Comparison of ENCODE assay signal across 8 cellular contexts in genomic region chr20:956330-956951, GRCh38. TPM values are rescaled to one million over a fixed set of nuclear protein-coding genes. Genes with fewer than 3 reads are reported as not detected.
DNase-seq lines count a peak whose midpoint lies in the region; ATAC-seq and TF ChIP-seq lines count a peak whose summit lies in the region.

No MANE protein-coding gene starts in this region.

- H3K27me3 ChIP-seq in Peyer's patch (no peaks in the 10 kb centered on the region), neutrophil (peaks cover 47% of the 10 kb centered on the region)

- no peaks in the 10 kb centered on the region for H3K9me3 Mint-ChIP-seq in activated T-helper 1 cell treated with anti-CD3 and anti-CD28 coated beads, Interleukin-12 subunit alpha, Interleukin-12 subunit beta, Interleukin-2, Interleukin-4 antibody, amounts not matched to agents 30 ng/mL and 10 ng/mL and 1 ng/mL, durations not matched to agents 14 hours and 24 hours and 36 hours

- no peak overlapping the region for H3K4me3 Mint-ChIP-seq in activated T-helper 1 cell treated with anti-CD3 and anti-CD28 coated beads, Interleukin-12 subunit alpha, Interleukin-12 subunit beta, Interleukin-2, Interleukin-4 antibody, amounts not matched to agents 30 ng/mL and 10 ng/mL and 1 ng/mL, durations not matched to agents 14 hours and 24 hours and 36 hours

- H3K4me1 ChIP-seq in Peyer's patch, result peaks cover 0 to 4% (median 0%) of the 10 kb centered on the region in 4 donors
- H3K4me1 ChIP-seq in neutrophil (ENCODE audit: control insufficient read depth in 1 of 2, insufficient read depth in 1 of 2, low read depth in 1 of 2, low read length in 1 of 2), result no peaks in the 10 kb centered on the region

- TF ChIP-seq CTCF in GM12864 (IDR thresholded peaks at IDR 0.05; ENCODE audit: low read depth, low read length, missing control alignments), result peak; percentile 98
- TF ChIP-seq CTCF in Peyer's patch (IDR thresholded peaks at IDR 0.05), result peak; percentile 77 to 98 (median 95)
- TF ChIP-seq CTCF in fibroblast of the aortic adventitia (IDR thresholded peaks at IDR 0.05; ENCODE audit: insufficient read depth, low read length), result peak; percentile 98
- TF ChIP-seq CTCF in neutrophil (IDR thresholded peaks at IDR 0.05), result peak; percentile 96

- H3K27me3 Mint-ChIP-seq in activated T-helper 1 cell treated with anti-CD3 and anti-CD28 coated beads, Interleukin-12 subunit alpha, Interleukin-12 subunit beta, Interleukin-2, Interleukin-4 antibody, amounts not matched to agents 30 ng/mL and 10 ng/mL and 1 ng/mL, durations not matched to agents 14 hours and 24 hours and 36 hours (ENCODE audit: insufficient read depth), result peaks cover 20% of the 10 kb centered on the region

- H3K27ac Mint-ChIP-seq in activated T-helper 1 cell treated with anti-CD3 and anti-CD28 coated beads, Interleukin-12 subunit alpha, Interleukin-12 subunit beta, Interleukin-2, Interleukin-4 antibody, amounts not matched to agents 30 ng/mL and 10 ng/mL and 1 ng/mL, durations not matched to agents 14 hours and 24 hours and 36 hours, result no peak overlapping the region

- H3K27ac ChIP-seq in Peyer's patch, result no peak overlapping the region
- no peak overlapping the region for H3K27ac ChIP-seq in neutrophil

- no peaks in the 10 kb centered on the region for H3K36me3 Mint-ChIP-seq in activated T-helper 1 cell treated with anti-CD3 and anti-CD28 coated beads, Interleukin-12 subunit alpha, Interleukin-12 subunit beta, Interleukin-2, Interleukin-4 antibody, amounts not matched to agents 30 ng/mL and 10 ng/mL and 1 ng/mL, durations not matched to agents 14 hours and 24 hours and 36 hours (ENCODE audit: low read depth)

- H3K4me1 Mint-ChIP-seq in activated T-helper 1 cell treated with anti-CD3 and anti-CD28 coated beads, Interleukin-12 subunit alpha, Interleukin-12 subunit beta, Interleukin-2, Interleukin-4 antibody, amounts not matched to agents 30 ng/mL and 10 ng/mL and 1 ng/mL, durations not matched to agents 14 hours and 24 hours and 36 hours (ENCODE audit: low read depth), result no peaks in the 10 kb centered on the region

- H3K4me3 ChIP-seq in GM12864 (ENCODE audit: low read depth, low read length), result no peak overlapping the region
- H3K4me3 ChIP-seq in Peyer's patch, result no peak overlapping the region
- H3K4me3 ChIP-seq in fibroblast of the aortic adventitia (ENCODE audit: low read depth, low read length), result no peak overlapping the region
- no peak overlapping the region for H3K4me3 ChIP-seq in neutrophil (ENCODE audit: low read depth in 1 of 2, low read length in 1 of 2)

- ATAC-seq in HG03135 (IDR thresholded peaks at IDR 0.05; ENCODE audit: unreplicated experiment), result no peak

- DNase-seq in GM12864 (ENCODE audit: low read depth) (peak; percentile 8), HS-5 (ENCODE audit: low read depth) (peak; percentile 24), Peyer's patch (peak; percentile 70 to 83 (median 83)), fibroblast of the aortic adventitia (ENCODE audit: low read depth) (peak; percentile 59), stromal cell of bone marrow (ENCODE audit: low read depth) (peak; percentile 21)
- DNase-seq in activated T-helper 1 cell treated with anti-CD3 and anti-CD28 coated beads, Interleukin-12 subunit alpha, Interleukin-12 subunit beta, Interleukin-2, Interleukin-4 antibody, amounts not matched to agents 30 ng/mL and 10 ng/mL and 1 ng/mL, durations not matched to agents 14 hours and 24 hours and 36 hours (ENCODE audit: low spot score), result peak; percentile 65

- intact Hi-C loops in activated T-helper 1 cell treated with anti-CD3 and anti-CD28 coated beads, Interleukin-12 subunit alpha, Interleukin-12 subunit beta, Interleukin-2, Interleukin-4 antibody, amounts not matched to agents 30 ng/mL and 10 ng/mL and 1 ng/mL, durations not matched to agents 14 hours and 24 hours and 36 hours (cut with micrococcal nuclease), result loop anchor here (1.0 to 5.0 kb wide), 2 partner anchors 140 to 256 kb away; no protein-coding TSS in a partner anchor

- H3K9me3 ChIP-seq in Peyer's patch (no peaks in the 10 kb centered on the region), neutrophil (no peaks in the 10 kb centered on the region)

- H3K36me3 ChIP-seq in Peyer's patch, result no peaks in the 10 kb centered on the region
- H3K36me3 ChIP-seq in neutrophil, result no peaks in the 10 kb centered on the region

- peak in 1 of 2 donors; percentile 38 for TF ChIP-seq POLR2A in Peyer's patch (IDR thresholded peaks at IDR 0.05)

RNA-seq across cellular contexts. Expression of gene ANGPT4, which starts 40.3 kb away (rescaled TPM):
- total RNA-seq in Peyer's patch (under 1 TPM in 1 of 4 donors, not detected in 3; 0.27 TPM), fibroblast of the aortic adventitia (ENCODE audit: low replicate concordance) (not detected in 2 replicates)
- not detected in 2 replicates for total RNA-seq in activated T-helper 1 cell treated with anti-CD3 and anti-CD28 coated beads, Interleukin-12 subunit alpha, Interleukin-12 subunit beta, Interleukin-2, Interleukin-4 antibody, amounts not matched to agents 30 ng/mL and 10 ng/mL and 1 ng/mL, durations not matched to agents 14 hours and 24 hours and 36 hours

RNA-seq across cellular contexts. Expression of gene RSPO4, which starts 45.7 kb away (rescaled TPM):
- total RNA-seq in Peyer's patch (not detected), fibroblast of the aortic adventitia (ENCODE audit: low replicate concordance) (not detected in 2 replicates)
- total RNA-seq in activated T-helper 1 cell treated with anti-CD3 and anti-CD28 coated beads, Interleukin-12 subunit alpha, Interleukin-12 subunit beta, Interleukin-2, Interleukin-4 antibody, amounts not matched to agents 30 ng/mL and 10 ng/mL and 1 ng/mL, durations not matched to agents 14 hours and 24 hours and 36 hours, result not detected in 2 replicates

Comparison
In these comparisons a context has a peak if more than half of its experiments do, and no peak if none do; other contexts are left out.
1. DNase-seq: peak in every context shown above with its lines; median percentile 83 in Peyer's patch; 65 in activated T-helper 1 cell treated with anti-CD3 and anti-CD28 coated beads, Interleukin-12 subunit alpha, Interleukin-12 subunit beta, Interleukin-2, Interleukin-4 antibody, amounts not matched to agents 30 ng/mL and 10 ng/mL and 1 ng/mL, durations not matched to agents 14 hours and 24 hours and 36 hours; 59 in fibroblast of the aortic adventitia; 24 in HS-5; 21 in stromal cell of bone marrow; 8 in GM12864.